ENCODE assay signal across 8 cellular contexts in genomic region chr2:54618646-54619565, GRCh38.
A peak's percentile ranks its signal among the peaks of the same experiment; 100 is the strongest.
DNase-seq lines count a peak whose midpoint lies in the region; ATAC-seq and TF ChIP-seq lines count a peak whose summit lies in the region.

No MANE protein-coding gene starts in this region.

- no peak for TF ChIP-seq POLR2A in adrenal gland (IDR thresholded peaks at IDR 0.05)

- ATAC-seq in left lung (peak; percentile 10), HG02852 (IDR thresholded peaks at IDR 0.05; ENCODE audit: unreplicated experiment) (no peak), GM19328 (IDR thresholded peaks at IDR 0.05; ENCODE audit: unreplicated experiment) (no peak)

- H3K27ac ChIP-seq in adrenal gland: peak overlapping the region; percentile 69 to 93 (median 86)
- peak overlapping the region; percentile 28 to 42 for H3K27ac ChIP-seq in left lung
- peak overlapping the region; percentile 40 for H3K27ac ChIP-seq in substantia nigra (ENCODE audit: low read depth, low read length, poor library complexity, severe bottlenecking)

- WGBS in adrenal gland, 4 donors: 15 to 27% (median 25%) methylated on average over 5 of the region's 5 CpGs

- H3K4me3 ChIP-seq in adrenal gland (no peak overlapping the region), left lung (no peak overlapping the region)

- peaks cover 21 to 71% of the 10 kb centered on the region in 2 donors for H3K4me1 ChIP-seq in adrenal gland (replicated peaks in 1 of 2)
- peaks cover 16 to 47% of the 10 kb centered on the region in 2 donors for H3K4me1 ChIP-seq in left lung

- H3K36me3 ChIP-seq in adrenal gland (replicated peaks in 1 of 2): peaks cover 0 to 54% of the 10 kb centered on the region in 2 donors
- H3K36me3 ChIP-seq in left lung: peaks cover 5 to 84% of the 10 kb centered on the region in 2 donors

- peak; percentile 15 for DNase-seq in NCI-H82 (lab: John Stamatoyannopoulos, UW)
- DNase-seq in NCI-H82 treated with DMSO at 0.1 percent for 48 hours (lab: John Stamatoyannopoulos, UW; ENCODE audit: unreplicated experiment): no peak
- peak in 6 of 7 donors; percentile 60 to 84 (median 76) for DNase-seq in adrenal gland
- DNase-seq in left lung: no peak
- DNase-seq in substantia nigra (lab: John Stamatoyannopoulos, UW): no peak
- no peak for DNase-seq in AG08395 (ENCODE audit: low spot score)

- no peaks in the 10 kb centered on the region for H3K9me3 ChIP-seq in adrenal gland (replicated peaks in 1 of 3)
- no peaks in the 10 kb centered on the region for H3K9me3 ChIP-seq in left lung

- intact Hi-C loops in adrenal gland (cut with DNase I): no loop called here
- intact Hi-C loops in left lung (cut with DNase I): no loop called here

- TF ChIP-seq CTCF in adrenal gland (IDR thresholded peaks at IDR 0.05): no peak
- no peak for TF ChIP-seq CTCF in left lung (IDR thresholded peaks at IDR 0.05)

- H3K27me3 ChIP-seq in adrenal gland (no peaks in the 10 kb centered on the region), left lung (no peaks in the 10 kb centered on the region)

Comparison
In these comparisons a context has a peak if more than half of its experiments do, and no peak if none do; other contexts are left out.
1. DNase-seq: peak in NCI-H82 (single experiment) and adrenal gland (6 of 7); none in NCI-H82 treated with DMSO at 0.1 percent for 48 hours (single experiment), left lung (0 of 2), substantia nigra (0 of 49) and AG08395 (single experiment).
2. H3K27ac ChIP-seq: peak in every context shown above with its lines; median percentile 86 in adrenal gland; 40 in substantia nigra; 35 in left lung.